In the genomic region with DNA sequence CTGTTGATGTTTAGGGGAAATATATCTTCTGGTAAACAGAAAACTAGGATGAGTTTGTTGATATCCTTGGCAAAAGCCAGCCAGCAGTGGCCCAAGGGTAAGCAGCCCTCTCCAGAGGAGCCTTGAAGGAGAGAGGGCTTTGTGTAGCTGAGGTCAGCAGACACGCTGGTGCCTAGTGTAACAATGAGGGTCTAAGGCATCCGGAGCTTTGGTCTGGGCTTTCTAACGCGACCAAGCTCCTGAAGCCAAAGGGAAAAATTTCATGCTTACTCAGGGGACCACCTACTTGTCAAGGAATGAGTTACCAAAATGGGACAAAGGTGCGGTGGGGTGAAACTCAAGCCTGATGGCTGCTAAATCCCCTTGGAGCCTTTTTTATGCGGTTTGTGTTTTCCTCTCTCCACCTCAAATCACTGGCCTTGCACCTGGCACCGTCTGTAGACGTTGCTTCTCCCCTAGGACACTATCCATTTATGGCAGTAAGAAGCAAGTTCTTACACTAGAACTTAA, we compare ENCODE assay signal across 1 cellular context.
TF ChIP-seq lines count a peak whose summit lies in the region.

No MANE protein-coding gene starts in this region.

TF ChIP-seq in liver, 16 proteins besides CTCF, POLR2A, EP300 and RAD21 (continued from another document):
- TF ChIP-seq, protein P1, sequence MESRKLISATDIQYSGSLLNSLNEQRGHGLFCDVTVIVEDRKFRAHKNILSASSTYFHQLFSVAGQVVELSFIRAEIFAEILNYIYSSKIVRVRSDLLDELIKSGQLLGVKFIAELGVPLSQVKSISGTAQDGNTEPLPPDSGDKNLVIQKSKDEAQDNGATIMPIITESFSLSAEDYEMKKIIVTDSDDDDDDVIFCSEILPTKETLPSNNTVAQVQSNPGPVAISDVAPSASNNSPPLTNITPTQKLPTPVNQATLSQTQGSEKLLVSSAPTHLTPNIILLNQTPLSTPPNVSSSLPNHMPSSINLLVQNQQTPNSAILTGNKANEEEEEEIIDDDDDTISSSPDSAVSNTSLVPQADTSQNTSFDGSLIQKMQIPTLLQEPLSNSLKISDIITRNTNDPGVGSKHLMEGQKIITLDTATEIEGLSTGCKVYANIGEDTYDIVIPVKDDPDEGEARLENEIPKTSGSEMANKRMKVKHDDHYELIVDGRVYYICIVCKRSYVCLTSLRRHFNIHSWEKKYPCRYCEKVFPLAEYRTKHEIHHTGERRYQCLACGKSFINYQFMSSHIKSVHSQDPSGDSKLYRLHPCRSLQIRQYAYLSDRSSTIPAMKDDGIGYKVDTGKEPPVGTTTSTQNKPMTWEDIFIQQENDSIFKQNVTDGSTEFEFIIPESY (IDR thresholded peaks at IDR 0.05), result no peak
- TF ChIP-seq JUND (IDR thresholded peaks at IDR 0.05) (no peak), GABPA (IDR thresholded peaks at IDR 0.05 in 1 of 2, conservative IDR thresholded peaks at IDR 0.05 in 1 of 2) (no peak), FOXA2 (IDR thresholded peaks at IDR 0.05) (no peak), NR2F2 (IDR thresholded peaks at IDR 0.05) (no peak), RXRA (IDR thresholded peaks at IDR 0.05) (no peak), SP1 (IDR thresholded peaks at IDR 0.05) (no peak), EGR1 (IDR thresholded peaks at IDR 0.05; ENCODE audit: low read depth in 2 of 2) (no peak), TAF1 (conservative IDR thresholded peaks at IDR 0.05) (no peak), FOXA1 (IDR thresholded peaks at IDR 0.05) (no peak), YY1 (IDR thresholded peaks at IDR 0.05) (no peak)
- TF ChIP-seq, protein P2, sequence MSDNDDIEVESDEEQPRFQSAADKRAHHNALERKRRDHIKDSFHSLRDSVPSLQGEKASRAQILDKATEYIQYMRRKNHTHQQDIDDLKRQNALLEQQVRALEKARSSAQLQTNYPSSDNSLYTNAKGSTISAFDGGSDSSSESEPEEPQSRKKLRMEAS (IDR thresholded peaks at IDR 0.05), result no peak
- TF ChIP-seq, protein P3, sequence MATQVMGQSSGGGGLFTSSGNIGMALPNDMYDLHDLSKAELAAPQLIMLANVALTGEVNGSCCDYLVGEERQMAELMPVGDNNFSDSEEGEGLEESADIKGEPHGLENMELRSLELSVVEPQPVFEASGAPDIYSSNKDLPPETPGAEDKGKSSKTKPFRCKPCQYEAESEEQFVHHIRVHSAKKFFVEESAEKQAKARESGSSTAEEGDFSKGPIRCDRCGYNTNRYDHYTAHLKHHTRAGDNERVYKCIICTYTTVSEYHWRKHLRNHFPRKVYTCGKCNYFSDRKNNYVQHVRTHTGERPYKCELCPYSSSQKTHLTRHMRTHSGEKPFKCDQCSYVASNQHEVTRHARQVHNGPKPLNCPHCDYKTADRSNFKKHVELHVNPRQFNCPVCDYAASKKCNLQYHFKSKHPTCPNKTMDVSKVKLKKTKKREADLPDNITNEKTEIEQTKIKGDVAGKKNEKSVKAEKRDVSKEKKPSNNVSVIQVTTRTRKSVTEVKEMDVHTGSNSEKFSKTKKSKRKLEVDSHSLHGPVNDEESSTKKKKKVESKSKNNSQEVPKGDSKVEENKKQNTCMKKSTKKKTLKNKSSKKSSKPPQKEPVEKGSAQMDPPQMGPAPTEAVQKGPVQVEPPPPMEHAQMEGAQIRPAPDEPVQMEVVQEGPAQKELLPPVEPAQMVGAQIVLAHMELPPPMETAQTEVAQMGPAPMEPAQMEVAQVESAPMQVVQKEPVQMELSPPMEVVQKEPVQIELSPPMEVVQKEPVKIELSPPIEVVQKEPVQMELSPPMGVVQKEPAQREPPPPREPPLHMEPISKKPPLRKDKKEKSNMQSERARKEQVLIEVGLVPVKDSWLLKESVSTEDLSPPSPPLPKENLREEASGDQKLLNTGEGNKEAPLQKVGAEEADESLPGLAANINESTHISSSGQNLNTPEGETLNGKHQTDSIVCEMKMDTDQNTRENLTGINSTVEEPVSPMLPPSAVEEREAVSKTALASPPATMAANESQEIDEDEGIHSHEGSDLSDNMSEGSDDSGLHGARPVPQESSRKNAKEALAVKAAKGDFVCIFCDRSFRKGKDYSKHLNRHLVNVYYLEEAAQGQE (IDR thresholded peaks at IDR 0.05), result no peak
